Comparison of ENCODE assay signal across 1 cellular context in the genomic region with DNA sequence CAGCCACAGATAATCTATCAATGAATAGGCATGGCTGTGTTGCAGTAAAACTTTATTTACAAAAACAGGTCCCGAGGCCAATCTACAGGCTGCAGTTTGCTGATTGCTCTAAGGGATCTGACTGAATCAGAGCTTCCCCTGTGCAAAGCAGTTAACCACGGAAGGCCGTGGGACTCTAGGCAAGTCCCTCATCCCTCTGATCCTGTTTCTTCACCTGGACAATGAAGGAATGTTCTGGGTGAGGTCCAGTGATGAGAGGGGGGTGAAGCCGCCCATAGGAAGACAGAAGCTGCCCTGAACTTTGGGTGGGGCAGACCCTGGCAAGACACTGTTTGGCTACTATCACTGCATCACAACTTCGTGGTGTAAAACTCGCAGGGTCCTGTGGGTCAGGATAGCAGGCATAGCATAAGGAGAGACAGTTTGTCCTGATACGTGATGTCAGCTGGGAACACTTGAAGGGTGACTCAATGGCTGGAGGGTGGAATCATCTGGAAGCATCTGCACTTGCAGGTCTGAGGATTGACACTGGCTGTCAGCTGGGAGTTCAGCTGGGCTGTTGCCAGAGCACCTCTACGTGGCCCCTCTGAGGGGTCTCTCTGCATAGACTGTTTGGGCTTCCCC.
TF ChIP-seq lines count a peak whose summit lies in the region.

No MANE protein-coding gene starts in this region.

TF ChIP-seq in K562, 482 proteins besides CTCF, POLR2A, EP300 and RAD21 (continued from another document):
- TF ChIP-seq, protein P1, sequence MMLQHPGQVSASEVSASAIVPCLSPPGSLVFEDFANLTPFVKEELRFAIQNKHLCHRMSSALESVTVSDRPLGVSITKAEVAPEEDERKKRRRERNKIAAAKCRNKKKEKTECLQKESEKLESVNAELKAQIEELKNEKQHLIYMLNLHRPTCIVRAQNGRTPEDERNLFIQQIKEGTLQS (IDR thresholded peaks at IDR 0.05) = 0 out of 2 replicates have a peak, but pooled peaks have one; percentile 11
- TF ChIP-seq, protein P1 (CRISPR knock-in tag; conservative IDR thresholded peaks at IDR 0.05) = no peak
- TF ChIP-seq RBM17 (IDR thresholded peaks at IDR 0.05; ENCODE audit: borderline replicate concordance, low read depth, low read length) = no peak
